Comparison of ENCODE assay signal across 17 cellular contexts in the genomic region with DNA sequence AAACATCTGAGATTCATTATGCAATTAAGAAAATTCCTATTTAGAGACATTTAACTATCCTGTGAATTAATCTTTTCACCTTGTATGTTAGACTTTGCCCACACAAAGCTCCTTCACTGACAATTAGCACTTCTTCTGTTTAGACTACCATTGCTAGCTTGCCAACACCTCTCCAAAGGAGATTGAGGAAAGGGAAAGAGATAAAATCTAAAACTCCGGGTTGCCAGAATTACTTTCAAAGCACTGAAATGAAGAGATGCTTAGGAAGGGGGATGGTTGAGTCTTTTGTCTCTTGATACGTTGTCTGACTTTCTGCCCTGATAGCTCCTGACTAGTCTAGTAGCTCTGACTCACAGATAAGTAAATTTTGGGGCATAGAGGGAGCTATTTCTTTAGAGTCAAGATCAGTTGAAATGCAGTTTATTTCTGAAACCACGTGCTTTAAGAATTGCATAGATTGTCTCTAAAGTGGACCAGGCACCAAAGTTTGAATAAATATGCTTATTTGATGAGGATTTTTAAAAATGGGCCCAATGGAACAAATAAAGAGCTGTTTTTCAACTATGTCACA.
DNase-seq lines count a peak whose midpoint lies in the region; ATAC-seq, FAIRE-seq and TF ChIP-seq lines count a peak whose summit lies in the region.
"Had no signal": no experiment of that assay in that cellular context is flagged by ENCODE, and none has a peak within 500 bp of the region (broad histone marks: within the 10 kb centered on the region; RNA-seq: fewer than 3 reads in every experiment).

No MANE protein-coding gene starts in this region.

- TF ChIP-seq CTCF in liver (IDR thresholded peaks at IDR 0.05; ENCODE audit: low read depth, low read length, missing input control): peak; percentile 26
- TF ChIP-seq CTCF in HepG2 (CRISPR knock-in tag; IDR thresholded peaks at IDR 0.05): no peak
- peak; percentile 12 to 29 for TF ChIP-seq CTCF in fibroblast of lung (conservative IDR thresholded peaks at IDR 0.05 in 1 of 2, IDR thresholded peaks at IDR 0.05 in 1 of 2; ENCODE audit: low read depth in 1 of 2, low read length in 2 of 2)
- TF ChIP-seq CTCF in smooth muscle cell (IDR thresholded peaks at IDR 0.05; ENCODE audit: borderline replicate concordance, insufficient read depth, poor library complexity, severe bottlenecking): no peak
- TF ChIP-seq CTCF in type B pancreatic cell (conservative IDR thresholded peaks at IDR 0.05): no peak

- POLR2A ChIA-PET in HepG2 (lab: Yijun Ruan, JAX): no interaction called here

- TF ChIP-seq EP300 in HepG2 (IDR thresholded peaks at IDR 0.05; ENCODE audit: low read depth in 2 of 2, low read length in 2 of 2) (no peak), HepG2 (CRISPR knock-in tag; IDR thresholded peaks at IDR 0.05; ENCODE audit: borderline replicate concordance) (no peak)

- H3K4me1 ChIP-seq in liver (ENCODE audit: control insufficient read depth in 4 of 4, insufficient read depth in 4 of 4, low read length in 3 of 4) (no peaks in the 10 kb centered on the region), HepG2 (ENCODE audit: insufficient read depth, low read length) (no peaks in the 10 kb centered on the region), fibroblast of lung (ENCODE audit: control insufficient read depth, extremely low read depth, insufficient read depth, low read length) (no peaks in the 10 kb centered on the region), smooth muscle cell (ENCODE audit: low read depth) (no peaks in the 10 kb centered on the region)
- H3K4me1 ChIP-seq: HAP-1 had no signal

- H4K20me1 ChIP-seq in HepG2 (ENCODE audit: insufficient read depth, low read length) (no peaks in the 10 kb centered on the region), fibroblast of lung (ENCODE audit: control insufficient read depth, extremely low read depth, insufficient read depth, low read length) (no peaks in the 10 kb centered on the region), smooth muscle cell (ENCODE audit: low read depth) (no peaks in the 10 kb centered on the region)

- DNase-seq in HepG2 (ENCODE audit: low spot score): no peak
- peak; percentile 13 for DNase-seq in RKO (ENCODE audit: low spot score)
- DNase-seq in fibroblast of lung (ENCODE audit: low read depth in 2 of 2): peak; percentile 50 to 53
- DNase-seq in smooth muscle cell (lab: John Stamatoyannopoulos, UW; ENCODE audit: unreplicated experiment): no peak
- no peak for DNase-seq in SHP77 (lab: John Stamatoyannopoulos, UW)
- DNase-seq in type B pancreatic cell (ENCODE audit: extremely low spot score, unreplicated experiment): no peak
- DNase-seq: activated CD4-positive, alpha-beta T cell treated with anti-CD3 and anti-CD28 coated beads for 36 hours; caudate nucleus; DND-41; NCI-H187; stimulated activated naive CD8-positive, alpha-beta T cell treated with anti-CD3 and anti-CD28 coated beads, Interleukin-15, Interleukin-2, amounts not matched to agents 100 U/mL and 50 U/mL, for 24 hours had no signal

- H3K4me3 Mint-ChIP-seq in type B pancreatic cell: no peak overlapping the region
- H3K4me3 Mint-ChIP-seq: activated CD4-positive, alpha-beta T cell treated with anti-CD3 and anti-CD28 coated beads for 36 hours had no signal

- H3K27ac ChIP-seq in liver (ENCODE audit: low read depth in 1 of 2, low read length in 2 of 2): no peak overlapping the region
- H3K27ac ChIP-seq in HepG2 (ENCODE audit: extremely low read length, insufficient read depth, low read length): no peak overlapping the region
- H3K27ac ChIP-seq in fibroblast of lung (ENCODE audit: insufficient read depth, low read length): no peak overlapping the region
- no peak overlapping the region for H3K27ac ChIP-seq in smooth muscle cell (ENCODE audit: low read depth)

- FAIRE-seq in HepG2 (lab: Jason Lieb, UNC): no peak
- FAIRE-seq: GM12892 had no signal

- TF ChIP-seq POLR2A in HepG2 (IDR thresholded peaks at IDR 0.05; ENCODE audit: insufficient read depth in 1 of 2, low read depth in 2 of 2, low read length in 2 of 2): no peak

- H3K9me3 ChIP-seq in liver (ENCODE audit: control insufficient read depth in 4 of 4, low read length in 3 of 4) (no peaks in the 10 kb centered on the region), HepG2 (ENCODE audit: low read length) (no peaks in the 10 kb centered on the region), fibroblast of lung (ENCODE audit: control insufficient read depth, insufficient read depth, low read depth, low read length) (no peaks in the 10 kb centered on the region), smooth muscle cell (replicated peaks; ENCODE audit: low read depth) (no peaks in the 10 kb centered on the region)
- H3K9me3 ChIP-seq: HAP-1 had no signal

- CTCF ChIA-PET in HepG2 (lab: Yijun Ruan, JAX; ENCODE audit: low intra/inter-chr PET ratio, low total read pairs): no interaction called here

- peaks cover 5% of the 10 kb centered on the region for H3K9me3 Mint-ChIP-seq in type B pancreatic cell
- H3K9me3 Mint-ChIP-seq: activated T-helper 2 cell treated with anti-CD3 and anti-CD28 coated beads, Interferon-gamma antibody, Interleukin-2, Interleukin-4, amounts not matched to agents 10 μg/mL and 5 μg/mL and 100 μg/mL, durations not matched to agents 14 hours and 24 hours and 36 hours had no signal

- H3K27me3 Mint-ChIP-seq in type B pancreatic cell: peaks cover 26% of the 10 kb centered on the region

- H3K4me2 ChIP-seq in HepG2 (ENCODE audit: low read depth, low read length) (no peak overlapping the region), fibroblast of lung (ENCODE audit: extremely low read depth, insufficient read depth, low read length) (no peak overlapping the region), smooth muscle cell (peak overlapping the region; percentile 48)

- H3K36me3 ChIP-seq in liver (ENCODE audit: control insufficient read depth in 4 of 4, insufficient read depth in 3 of 4, low read depth in 1 of 4, low read length in 3 of 4) (no peaks in the 10 kb centered on the region), HepG2 (replicated peaks in 1 of 2; ENCODE audit: control insufficient read depth in 1 of 2, insufficient read depth in 2 of 2, low read length in 2 of 2) (no peaks in the 10 kb centered on the region), fibroblast of lung (ENCODE audit: control insufficient read depth, insufficient read depth, low read length) (no peaks in the 10 kb centered on the region), smooth muscle cell (ENCODE audit: low read depth) (no peaks in the 10 kb centered on the region)
- H3K36me3 ChIP-seq: HAP-1 had no signal

- no peaks in the 10 kb centered on the region for H3K36me3 Mint-ChIP-seq in type B pancreatic cell

- H3K4me3 ChIP-seq in liver (ENCODE audit: low read depth in 1 of 3, low read length in 3 of 3) (no peak overlapping the region), HepG2 (replicated peaks in 1 of 3; ENCODE audit: insufficient read depth in 1 of 3, low read depth in 2 of 3, low read length in 3 of 3) (no peak overlapping the region), fibroblast of lung (replicated peaks in 1 of 4; ENCODE audit: control extremely low read depth in 1 of 4, insufficient read depth in 1 of 4, low read depth in 3 of 4, low read length in 4 of 4) (no peak overlapping the region), smooth muscle cell (no peak overlapping the region)
- H3K4me3 ChIP-seq: HAP-1 had no signal

- no peak for ATAC-seq in HepG2
- no peak for ATAC-seq in HG03571 (IDR thresholded peaks at IDR 0.05; ENCODE audit: unreplicated experiment)
- ATAC-seq: activated CD4-positive, alpha-beta T cell treated with anti-CD3 and anti-CD28 coated beads for 36 hours; esophagus mucosa; stimulated activated naive CD8-positive, alpha-beta T cell treated with anti-CD3 and anti-CD28 coated beads, Interleukin-15, Interleukin-2, amounts not matched to agents 100 U/mL and 50 U/mL, for 24 hours had no signal

- in situ Hi-C loops in HepG2 (cut with HindIII; ENCODE audit: extremely low pct_ligation_motif_present, low pct_unique_long_range_greater_than_20kb): no loop called here

- H3K4me1 Mint-ChIP-seq in type B pancreatic cell (ENCODE audit: unreplicated experiment): no peaks in the 10 kb centered on the region
- H3K4me1 Mint-ChIP-seq: activated CD4-positive, alpha-beta T cell treated with anti-CD3 and anti-CD28 coated beads for 36 hours had no signal

- H3F3A ChIP-seq in smooth muscle cell (ENCODE audit: low read depth): no peaks in the 10 kb centered on the region

- BruUV-seq in HepG2 (replicated peaks; lab: Mats Ljungman, UMichigan): no TSS peak

- H3K79me2 ChIP-seq in HepG2 (ENCODE audit: insufficient read depth, low read length): no peaks in the 10 kb centered on the region
- no peaks in the 10 kb centered on the region for H3K79me2 ChIP-seq in fibroblast of lung (ENCODE audit: control insufficient read depth, insufficient read depth, low read length)
- H3K79me2 ChIP-seq in smooth muscle cell (ENCODE audit: low read depth): no peaks in the 10 kb centered on the region

- intact Hi-C loops in HepG2 (cut with micrococcal nuclease; ENCODE audit: unreplicated experiment): no loop called here

- TF ChIP-seq RAD21 in liver (IDR thresholded peaks at IDR 0.05): peak; percentile 78 to 81
- TF ChIP-seq RAD21 in HepG2 (CRISPR knock-in tag; IDR thresholded peaks at IDR 0.05): no peak

- H3K27ac Mint-ChIP-seq in type B pancreatic cell: no peak overlapping the region
- H3K27ac Mint-ChIP-seq: activated CD4-positive, alpha-beta T cell treated with anti-CD3 and anti-CD28 coated beads for 36 hours; activated T-helper 2 cell treated with anti-CD3 and anti-CD28 coated beads, Interferon-gamma antibody, Interleukin-2, Interleukin-4, amounts not matched to agents 10 μg/mL and 5 μg/mL and 100 μg/mL, durations not matched to agents 14 hours and 24 hours and 36 hours had no signal

- 22% methylated on average over 3 of the region's 3 CpGs for WGBS in liver
- 3% methylated on average over 3 of the region's 3 CpGs for WGBS in HepG2 (ENCODE audit: low lambda C conversion rate)
- WGBS in smooth muscle cell (ENCODE audit: low lambda C conversion rate): 7% methylated on average over 3 of the region's 3 CpGs

- H3K27me3 ChIP-seq in liver (ENCODE audit: control insufficient read depth in 4 of 4, insufficient read depth in 4 of 4, low read length in 3 of 4) (no peaks in the 10 kb centered on the region), HepG2 (ENCODE audit: control insufficient read depth in 1 of 2, insufficient read depth in 2 of 2, low read length in 2 of 2) (no peaks in the 10 kb centered on the region), fibroblast of lung (ENCODE audit: control insufficient read depth, insufficient read depth, low read length) (no peaks in the 10 kb centered on the region), smooth muscle cell (ENCODE audit: low read depth) (no peaks in the 10 kb centered on the region)

- H2AFZ ChIP-seq in HepG2 (ENCODE audit: low read length) (no peak overlapping the region), fibroblast of lung (ENCODE audit: low read length) (peak overlapping the region; percentile 32), smooth muscle cell (ENCODE audit: low read depth) (peak overlapping the region; percentile 81)

- H3K9ac ChIP-seq in liver (ENCODE audit: low read depth in 1 of 2, low read length in 2 of 2) (no peak overlapping the region), HepG2 (ENCODE audit: insufficient read depth, low read depth, low read length) (no peak overlapping the region), fibroblast of lung (ENCODE audit: insufficient read depth, low read length) (no peak overlapping the region), smooth muscle cell (ENCODE audit: low read depth) (peak overlapping the region; percentile 39)

TF ChIP-seq in HepG2, 621 proteins besides CTCF, POLR2A, EP300 and RAD21 (continues in another document):
- TF ChIP-seq ZNF251 (CRISPR knock-in tag; IDR thresholded peaks at IDR 0.05): no peak

Comparison
In these comparisons a context has a peak if more than half of its experiments do, and no peak if none do; other contexts are left out.
1. CTCF ChIP-seq: peak in liver (single experiment) and fibroblast of lung (2 of 2); none in HepG2 (single experiment), smooth muscle cell (single experiment) and type B pancreatic cell (single experiment).
2. DNase-seq: peak in RKO (single experiment) and fibroblast of lung (2 of 2); none in HepG2 (single experiment), smooth muscle cell (single experiment), SHP77 (0 of 2) and type B pancreatic cell (single experiment).